In genomic region chr2:215166505-215166904, GRCh38 we compare ENCODE assay signal across 18 cellular contexts. TPM values are rescaled to one million over a fixed set of nuclear protein-coding genes. Genes with fewer than 3 reads are reported as not detected.
DNase-seq lines count a peak whose midpoint lies in the region; ATAC-seq and TF ChIP-seq lines count a peak whose summit lies in the region.
"Not testable (repeated sequence)": the region's sequence is repeated elsewhere in the genome, so short reads cannot be mapped to it uniquely, and the experiment has no call there.
"Had no signal": no experiment of that assay in that cellular context is flagged by ENCODE, and none has a peak within 500 bp of the region (broad histone marks: within the 10 kb centered on the region; RNA-seq: fewer than 3 reads in every experiment).

No MANE protein-coding gene starts in this region.

- not testable (repeated sequence) for ATAC-seq in PC-3

- peak overlapping the region; percentile 74 for H3K27ac ChIP-seq in 22Rv1
- peak overlapping the region; percentile 52; the same call in 1 of the 2 replicates for H3K27ac ChIP-seq in C4-2B
- not testable (repeated sequence) for H3K27ac ChIP-seq in HEK293 (ENCODE audit: extremely low read depth, low read depth, low read length); PC-3 (ENCODE audit: low read length)
- H3K27ac ChIP-seq in VCaP: peak overlapping the region; percentile 77

- not testable (repeated sequence) for TF ChIP-seq CTCF in 22Rv1 (IDR thresholded peaks at IDR 0.05); C4-2B (conservative IDR thresholded peaks at IDR 0.05); HEK293 (tag by site-specific recombination; IDR thresholded peaks at IDR 0.05); LNCaP clone FGC (IDR thresholded peaks at IDR 0.05; ENCODE audit: control insufficient read depth, extremely low read depth, insufficient read depth); PC-3 (conservative IDR thresholded peaks at IDR 0.05; ENCODE audit: low read depth, low read length); VCaP (conservative IDR thresholded peaks at IDR 0.05)

- H4K20me1 ChIP-seq in PC-3 (ENCODE audit: low read length): not testable (repeated sequence)

- CTCF ChIA-PET in HEK293 (lab: Yijun Ruan, JAX); PC-3 (lab: Charles Lee): not testable (repeated sequence)

- intact Hi-C loops in PC-3 (cut with micrococcal nuclease): loop anchor here (5.0 kb wide), 1 partner anchor 84 kb away; no protein-coding TSS in a partner anchor

- not testable (repeated sequence) for H2AFZ ChIP-seq in PC-3 (ENCODE audit: low read length)

- not testable (repeated sequence) for H3K27me3 ChIP-seq in PC-3 (ENCODE audit: low read length)

- not testable (repeated sequence) for H3K4me3 ChIP-seq in HEK293 (ENCODE audit: low read depth, low read length); LNCaP clone FGC (ENCODE audit: low read depth, low read length); PC-3 (ENCODE audit: low read length)

- DNase-seq in LNCaP clone FGC (ENCODE audit: low read depth): peak; percentile 70
- DNase-seq in NCI-H524 (lab: John Stamatoyannopoulos, UW): peak; percentile 16 to 70
- DNase-seq in NCI-H524 treated with DMSO at 0.1 percent for 48 hours (lab: John Stamatoyannopoulos, UW): peak; percentile 27
- DNase-seq in PC-3: peak; percentile 22

- not testable (repeated sequence) for H3K4me2 ChIP-seq in PC-3 (ENCODE audit: low read length)

- H3K9ac ChIP-seq in PC-3 (ENCODE audit: low read length): not testable (repeated sequence)

- BruUV-seq in PC-3 (replicated peaks; lab: Mats Ljungman, UMichigan): not testable (repeated sequence)

- H3F3A ChIP-seq in PC-3 (ENCODE audit: low read length, unreplicated experiment): not testable (repeated sequence)

- POLR2A ChIA-PET in HEK293 (lab: Yijun Ruan, JAX); PC-3 (lab: Charles Lee; ENCODE audit: unreplicated experiment): not testable (repeated sequence)

- not testable (repeated sequence) for H3K9me3 ChIP-seq in HEK293 (ENCODE audit: control insufficient read depth, insufficient read depth, low read depth, low read length); PC-3 (ENCODE audit: low read length)

- not testable (repeated sequence) for H3K36me3 ChIP-seq in HEK293 (ENCODE audit: control insufficient read depth in 2 of 2, insufficient read depth in 1 of 2, low read length in 2 of 2); PC-3 (ENCODE audit: low read depth, low read length)

- H3K79me2 ChIP-seq in PC-3 (ENCODE audit: low read length): not testable (repeated sequence)

- H3K4me1 ChIP-seq in HEK293 (ENCODE audit: control insufficient read depth, insufficient read depth, low read length); PC-3 (ENCODE audit: insufficient read depth, low read length): not testable (repeated sequence)

- H3K9me2 ChIP-seq in PC-3 (replicated peaks; ENCODE audit: low read length): not testable (repeated sequence)

TF ChIP-seq in HEK293, 187 proteins besides CTCF, POLR2A, EP300 and RAD21:
- TF ChIP-seq ZNF843 (tag by site-specific recombination; IDR thresholded peaks at IDR 0.05): peak; percentile 81
- 0 out of 2 replicates have a peak, but pooled peaks have one; percentile 54 for TF ChIP-seq PRDM4 (tag by site-specific recombination; IDR thresholded peaks at IDR 0.05)
- TF ChIP-seq TSHZ1 (tag by site-specific recombination; IDR thresholded peaks at IDR 0.05; ENCODE audit: borderline replicate concordance): peak; percentile 37; the same call in 1 of the 2 replicates
- TF ChIP-seq ZNF580 (tag by site-specific recombination; IDR thresholded peaks at IDR 0.05): peak; percentile 78; the same call in 1 of the 2 replicates
- peak; percentile 76 for TF ChIP-seq FEZF1 (tag by site-specific recombination; IDR thresholded peaks at IDR 0.05)
- TF ChIP-seq OVOL3 (tag by site-specific recombination; IDR thresholded peaks at IDR 0.05): peak; percentile 70; the same call in 1 of the 2 replicates
- TF ChIP-seq SCRT1 (tag by site-specific recombination; IDR thresholded peaks at IDR 0.05; ENCODE audit: borderline replicate concordance): peak; percentile 61; the same call in 1 of the 2 replicates

RNA-seq across cellular contexts. Expression of gene ABCA12, which starts 28.1 kb away (rescaled TPM):
- total RNA-seq in PC-3 (2014; rRNA removed): not detected in 2 replicates
- total RNA-seq: A673; B cell; Caco-2; CD4-positive, alpha-beta memory T cell; CD4-positive, alpha-beta T cell; CD4-positive, CD25-positive, alpha-beta regulatory T cell; CD8-positive, alpha-beta memory T cell; CD8-positive, alpha-beta T cell; Daoy; G401 had no signal
